ENCODE assay signal across 1 cellular context in the genomic region with DNA sequence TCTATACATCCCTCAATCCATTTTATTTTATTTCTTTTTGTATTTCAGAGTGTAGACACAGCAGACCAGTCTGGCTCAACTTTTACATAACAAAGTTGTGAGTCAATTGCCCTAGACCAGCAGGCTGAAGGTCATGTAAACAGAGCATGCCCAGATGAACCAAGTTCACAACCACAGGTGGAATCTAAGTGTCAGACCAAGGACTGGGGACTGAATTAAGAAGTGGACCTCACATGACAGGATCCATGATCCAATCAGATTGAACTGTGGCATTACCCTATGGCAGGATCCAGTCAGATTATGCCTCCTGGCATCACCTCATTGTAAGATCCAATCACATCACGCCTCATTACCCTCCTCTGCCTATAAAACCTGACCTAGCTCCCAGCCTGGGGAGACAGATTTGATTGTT.
TF ChIP-seq lines count a peak whose summit lies in the region.

No MANE protein-coding gene starts in this region.

TF ChIP-seq in HepG2, 621 proteins besides CTCF, POLR2A, EP300 and RAD21 (continued from another document):
- TF ChIP-seq HMGXB3 (CRISPR knock-in tag; IDR thresholded peaks at IDR 0.05; ENCODE audit: borderline replicate concordance) (0 out of 2 replicates have a peak, but pooled peaks have one; percentile 34), RORA (CRISPR knock-in tag; IDR thresholded peaks at IDR 0.05) (no peak), NR2F1 (CRISPR knock-in tag; IDR thresholded peaks at IDR 0.05) (peak; percentile 29 to 65; a peak in 1 of 4 replicates), MIXL1 (CRISPR knock-in tag; IDR thresholded peaks at IDR 0.05) (0 out of 2 replicates have a peak, but pooled peaks have one; percentile 35), ARID3A (IDR thresholded peaks at IDR 0.05; ENCODE audit: low read depth, low read length) (0 out of 2 replicates have a peak, but pooled peaks have one; percentile 30), GATAD1 (CRISPR knock-in tag; IDR thresholded peaks at IDR 0.05) (peak; percentile 20; the same call in 1 of the 2 replicates), ZMYM4 (CRISPR knock-in tag; IDR thresholded peaks at IDR 0.05) (peak; percentile 53), ATF1 (CRISPR knock-in tag; IDR thresholded peaks at IDR 0.05) (no peak), ELK4 (CRISPR knock-in tag; IDR thresholded peaks at IDR 0.05; ENCODE audit: borderline replicate concordance) (no peak), USF2 (IDR thresholded peaks at IDR 0.05; ENCODE audit: low read depth, low read length) (no peak; the same call in 1 of the 2 replicates), USF2 (CRISPR knock-in tag; IDR thresholded peaks at IDR 0.05; ENCODE audit: borderline replicate concordance) (peak; percentile 55; the same call in 1 of the 2 replicates), ETV6 (CRISPR knock-in tag; conservative IDR thresholded peaks at IDR 0.05) (no peak), HOMEZ (CRISPR knock-in tag; IDR thresholded peaks at IDR 0.05; ENCODE audit: low read depth) (peak; percentile 48; the same call in 1 of the 2 replicates), FOXP1 (IDR thresholded peaks at IDR 0.05) (no peak), FOXP1 (CRISPR knock-in tag; IDR thresholded peaks at IDR 0.05) (no peak; the same call in 1 of the 2 replicates)
- TF ChIP-seq, protein P1, sequence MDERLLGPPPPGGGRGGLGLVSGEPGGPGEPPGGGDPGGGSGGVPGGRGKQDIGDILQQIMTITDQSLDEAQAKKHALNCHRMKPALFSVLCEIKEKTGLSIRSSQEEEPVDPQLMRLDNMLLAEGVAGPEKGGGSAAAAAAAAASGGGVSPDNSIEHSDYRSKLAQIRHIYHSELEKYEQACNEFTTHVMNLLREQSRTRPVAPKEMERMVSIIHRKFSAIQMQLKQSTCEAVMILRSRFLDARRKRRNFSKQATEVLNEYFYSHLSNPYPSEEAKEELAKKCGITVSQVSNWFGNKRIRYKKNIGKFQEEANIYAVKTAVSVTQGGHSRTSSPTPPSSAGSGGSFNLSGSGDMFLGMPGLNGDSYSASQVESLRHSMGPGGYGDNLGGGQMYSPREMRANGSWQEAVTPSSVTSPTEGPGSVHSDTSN (CRISPR knock-in tag; IDR thresholded peaks at IDR 0.05) = no peak
